In the genomic region with DNA sequence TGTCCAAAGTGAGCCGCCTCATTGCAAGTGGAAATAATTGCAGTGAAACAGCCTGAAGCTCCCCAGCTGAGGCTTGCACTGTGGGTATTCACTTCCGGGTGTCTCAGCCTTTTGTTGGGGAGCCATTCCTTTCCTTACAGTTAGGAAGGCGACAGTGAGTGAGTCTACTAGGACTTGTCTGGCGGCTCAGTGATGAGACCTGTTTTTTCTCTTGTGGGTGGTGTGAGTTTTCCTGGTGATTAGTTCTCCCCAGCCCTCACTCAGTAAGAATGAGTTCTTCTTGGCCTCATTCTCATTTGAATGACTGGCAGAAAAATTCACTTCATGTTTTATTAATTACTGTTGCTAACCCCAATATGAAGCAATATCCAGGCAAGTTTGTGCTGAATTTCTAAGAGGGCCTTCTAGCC, we compare ENCODE assay signal across 7 cellular contexts. TPM values are rescaled to one million over a fixed set of nuclear protein-coding genes. Genes with fewer than 3 reads are reported as not detected.
DNase-seq lines count a peak whose midpoint lies in the region; ATAC-seq and TF ChIP-seq lines count a peak whose summit lies in the region.

No MANE protein-coding gene starts in this region.

- ATAC-seq in GM18505 (IDR thresholded peaks at IDR 0.05; ENCODE audit: unreplicated experiment) (no peak), gastrocnemius medialis (no peak)

- H3K4me3 ChIP-seq in ectodermal cell (ENCODE audit: insufficient read depth, low read depth, low read length) (peak overlapping the region; percentile 85), gastrocnemius medialis (no peak overlapping the region), thyroid gland (replicated peaks in 1 of 3) (no peak overlapping the region)

- peak overlapping the region; percentile 88 for H3K27ac ChIP-seq in ectodermal cell (ENCODE audit: insufficient read depth, low read depth, low read length, poor library complexity, severe bottlenecking)
- H3K27ac ChIP-seq in gastrocnemius medialis: peak overlapping the region; percentile 13 to 88 (median 50)
- no peak overlapping the region for H3K27ac ChIP-seq in thyroid gland

- TF ChIP-seq POLR2A in GM18505 (IDR thresholded peaks at IDR 0.05; ENCODE audit: borderline replicate concordance, extremely low read depth, insufficient read depth, insufficient read length) (peak; percentile 17), gastrocnemius medialis (IDR thresholded peaks at IDR 0.05) (no peak), thyroid gland (IDR thresholded peaks at IDR 0.05) (no peak)

- H3K27me3 ChIP-seq in ectodermal cell (ENCODE audit: control insufficient read depth, insufficient read depth, low read length, poor library complexity, severe bottlenecking) (no peaks in the 10 kb centered on the region), gastrocnemius medialis (no peaks in the 10 kb centered on the region), thyroid gland (no peaks in the 10 kb centered on the region)

- TF ChIP-seq CTCF in gastrocnemius medialis (IDR thresholded peaks at IDR 0.05 in 4 of 5, conservative IDR thresholded peaks at IDR 0.05 in 1 of 5) (no peak), thyroid gland (IDR thresholded peaks at IDR 0.05) (no peak)

- H3K9me3 ChIP-seq in ectodermal cell (ENCODE audit: control insufficient read depth, low read length) (no peaks in the 10 kb centered on the region), gastrocnemius medialis (no peaks in the 10 kb centered on the region), thyroid gland (no peaks in the 10 kb centered on the region)

- H3K36me3 ChIP-seq in ectodermal cell (ENCODE audit: control insufficient read depth, insufficient read depth, low read length): peaks cover 27% of the 10 kb centered on the region
- peaks cover 0 to 34% of the 10 kb centered on the region in 2 donors for H3K36me3 ChIP-seq in gastrocnemius medialis
- peaks cover 18 to 19% of the 10 kb centered on the region in 2 donors for H3K36me3 ChIP-seq in thyroid gland

- H3K4me1 ChIP-seq in ectodermal cell (ENCODE audit: control insufficient read depth, insufficient read depth, low read length) (peaks cover 6% of the 10 kb centered on the region), gastrocnemius medialis (peaks cover 18 to 20% of the 10 kb centered on the region in 2 donors), thyroid gland (peaks cover 11 to 17% of the 10 kb centered on the region in 2 donors)

- WGBS in ectodermal cell, 2 experiments: 52 to 63% methylated on average over 4 of the region's 4 CpGs
- 62 to 77% methylated on average over 4 of the region's 4 CpGs for WGBS in thyroid gland, 2 donors

- in situ Hi-C loops in gastrocnemius medialis (cut with MboI; ENCODE audit: low sequenced_read_pairs in 4 of 4): no loop called here

- peak; percentile 31 for DNase-seq in RPMI7951 (ENCODE audit: low read depth)
- no peak for DNase-seq in gastrocnemius medialis
- DNase-seq in kidney glomerular epithelial cell (lab: John Stamatoyannopoulos, UW): no peak
- DNase-seq in middle frontal gyrus (ENCODE audit: extremely low spot score, low spot score): no peak
- no peak for DNase-seq in thyroid gland

- intact Hi-C loops in gastrocnemius medialis (cut with DNase I; ENCODE audit: low total_unique reads) (loop anchor here (10.0 kb wide), 1 partner anchor 206 kb away; the partner anchor contains the start of gene MORN4), thyroid gland (cut with DNase I) (no loop called here)

RNA-seq across cellular contexts. Expression of gene PGAM1, which starts 2.6 kb away (rescaled TPM):
- total RNA-seq in RPMI7951 (2014; rRNA removed; shearing (Covaris generic)): 1,010 and 1,184 TPM in 2 replicates
- polyA plus RNA-seq in ectodermal cell (2013, experiment 1 of 4): 694 TPM
- polyA plus RNA-seq in ectodermal cell (2013, experiment 2 of 4): 673 TPM
- 505 TPM for polyA plus RNA-seq in ectodermal cell (2013, experiment 3 of 4)
- 532 TPM for polyA plus RNA-seq in ectodermal cell (2013, experiment 4 of 4)
- total RNA-seq in gastrocnemius medialis (10 to 100 TPM; 41.0 to 72.1 (median 62.2) TPM), thyroid gland (100 to 1,000 TPM; 157 to 269 (median 191) TPM)

RNA-seq across cellular contexts. Expression of gene EXOSC1, which starts 17.2 kb away (rescaled TPM):
- 55.6 and 61.5 TPM in 2 replicates for total RNA-seq in RPMI7951 (2014; rRNA removed; shearing (Covaris generic))
- 68.6 TPM for polyA plus RNA-seq in ectodermal cell (2013, experiment 1 of 4)
- 69.9 TPM for polyA plus RNA-seq in ectodermal cell (2013, experiment 2 of 4)
- 55.3 TPM for polyA plus RNA-seq in ectodermal cell (2013, experiment 3 of 4)
- polyA plus RNA-seq in ectodermal cell (2013, experiment 4 of 4): 62.6 TPM
- total RNA-seq in gastrocnemius medialis (10 to 100 TPM; 18.6 to 34.5 (median 26.8) TPM), thyroid gland (10 to 100 TPM; 23.6 to 51.1 (median 29.2) TPM)

RNA-seq across cellular contexts. Expression of gene ZDHHC16, which starts 17.4 kb away (rescaled TPM):
- 47.3 and 51.7 TPM in 2 replicates for total RNA-seq in RPMI7951 (2014; rRNA removed; shearing (Covaris generic))
- 58.5 TPM for polyA plus RNA-seq in ectodermal cell (2013, experiment 1 of 4)
- polyA plus RNA-seq in ectodermal cell (2013, experiment 2 of 4): 55.6 TPM
- polyA plus RNA-seq in ectodermal cell (2013, experiment 3 of 4): 38.7 TPM
- 46.2 TPM for polyA plus RNA-seq in ectodermal cell (2013, experiment 4 of 4)
- total RNA-seq in gastrocnemius medialis (10 to 100 TPM; 25.0 to 34.5 (median 31.6) TPM), thyroid gland (10 to 100 TPM; 36.1 to 52.5 (median 36.5) TPM)

RNA-seq across cellular contexts. Expression of gene RRP12, which starts 27.4 kb away (rescaled TPM):
- 13.4 and 15.4 TPM in 2 replicates for total RNA-seq in RPMI7951 (2014; rRNA removed; shearing (Covaris generic))
- 34.1 TPM for polyA plus RNA-seq in ectodermal cell (2013, experiment 1 of 4)
- polyA plus RNA-seq in ectodermal cell (2013, experiment 2 of 4): 28.6 TPM
- polyA plus RNA-seq in ectodermal cell (2013, experiment 3 of 4): 21.0 TPM
- polyA plus RNA-seq in ectodermal cell (2013, experiment 4 of 4): 19.3 TPM
- total RNA-seq in gastrocnemius medialis: 10 to 100 TPM; 41.9 to 61.4 (median 49.9) TPM
- 10 to 100 TPM in 3 of 4 donors, 1 to 10 TPM in 1; 8.3 to 27.4 (median 15.0) TPM for total RNA-seq in thyroid gland

Comparison
In these comparisons a context has a peak if more than half of its experiments do, and no peak if none do; other contexts are left out.
1. H3K27ac ChIP-seq: peak in ectodermal cell (single experiment) and gastrocnemius medialis (4 of 4); none in thyroid gland (0 of 3).